Comparison of ENCODE assay signal across 1 cellular context in the genomic region with DNA sequence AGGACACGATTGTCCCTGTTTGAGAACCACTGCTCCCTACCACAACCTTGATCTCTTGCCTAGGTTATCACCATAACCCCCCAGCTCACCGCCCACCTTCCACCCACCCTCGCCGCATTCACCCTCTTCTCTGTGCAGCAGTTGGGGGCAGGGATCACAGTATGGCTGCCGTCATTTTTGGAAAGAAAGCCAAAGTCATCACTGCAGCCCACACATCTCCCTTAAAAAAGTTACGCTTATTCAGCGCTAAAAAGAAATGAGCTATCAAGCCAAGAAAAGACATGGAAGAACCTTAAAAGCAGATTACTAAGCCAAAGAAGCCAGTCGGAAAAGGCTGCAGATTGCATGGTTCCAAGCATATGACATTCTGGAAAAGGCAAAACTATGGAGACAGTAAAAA.
A peak's percentile ranks its signal among the peaks of the same experiment; 100 is the strongest.
TF ChIP-seq lines count a peak whose summit lies in the region.

No MANE protein-coding gene starts in this region.

TF ChIP-seq in K562, 482 proteins besides CTCF, POLR2A, EP300 and RAD21:
- TF ChIP-seq CBX2 (IDR thresholded peaks at IDR 0.05; ENCODE audit: insufficient read depth, low read length, poor library complexity, severe bottlenecking) (no peak), ZNF316 (IDR thresholded peaks at IDR 0.05) (peak; percentile 71), EGR1 (conservative IDR thresholded peaks at IDR 0.05) (peak; percentile 66), MCM3 (IDR thresholded peaks at IDR 0.05) (no peak), C11orf30 (IDR thresholded peaks at IDR 0.05; ENCODE audit: low read depth) (peak; percentile 55; the same call in 1 of the 2 replicates), NFIX (CRISPR knock-in tag; IDR thresholded peaks at IDR 0.05; ENCODE audit: low read depth) (no peak)
